ENCODE assay signal across 3 cellular contexts in the genomic region with DNA sequence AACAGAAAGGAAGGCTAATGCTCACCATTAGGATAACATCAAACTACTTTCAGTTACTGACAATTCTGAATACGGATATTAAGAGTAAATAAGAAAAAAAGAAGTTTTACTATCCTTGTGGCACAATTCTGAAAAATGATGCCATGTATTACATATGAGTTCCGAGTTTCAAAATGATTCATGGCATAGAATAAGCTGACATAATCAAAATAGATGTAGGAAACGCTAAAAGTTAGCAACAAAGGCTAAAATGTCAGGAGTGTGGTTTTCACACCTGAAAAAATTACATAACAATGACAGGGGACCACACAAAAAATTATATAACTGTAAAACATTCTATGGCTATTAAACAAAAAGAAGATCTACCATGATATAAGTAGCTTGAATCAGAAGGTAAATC.
TF ChIP-seq lines count a peak whose summit lies in the region.

No MANE protein-coding gene starts in this region.

TF ChIP-seq in HepG2, 621 proteins besides CTCF, POLR2A, EP300 and RAD21:
- TF ChIP-seq ZSCAN12 (CRISPR knock-in tag; IDR thresholded peaks at IDR 0.05) (no peak), MAFF (IDR thresholded peaks at IDR 0.05; ENCODE audit: low read depth, low read length) (peak; percentile 61; the same call in 1 of the 2 replicates), MAFK (conservative IDR thresholded peaks at IDR 0.05 in 1 of 2, IDR thresholded peaks at IDR 0.05 in 1 of 2; ENCODE audit: low read length in 2 of 2) (peak; percentile 65 to 80)

TF ChIP-seq in IMR-90, 13 proteins besides CTCF, POLR2A, EP300 and RAD21:
- TF ChIP-seq, protein P1, sequence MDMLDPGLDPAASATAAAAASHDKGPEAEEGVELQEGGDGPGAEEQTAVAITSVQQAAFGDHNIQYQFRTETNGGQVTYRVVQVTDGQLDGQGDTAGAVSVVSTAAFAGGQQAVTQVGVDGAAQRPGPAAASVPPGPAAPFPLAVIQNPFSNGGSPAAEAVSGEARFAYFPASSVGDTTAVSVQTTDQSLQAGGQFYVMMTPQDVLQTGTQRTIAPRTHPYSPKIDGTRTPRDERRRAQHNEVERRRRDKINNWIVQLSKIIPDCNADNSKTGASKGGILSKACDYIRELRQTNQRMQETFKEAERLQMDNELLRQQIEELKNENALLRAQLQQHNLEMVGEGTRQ (IDR thresholded peaks at IDR 0.05; ENCODE audit: low read depth, low read length) = no peak
- TF ChIP-seq SMC3 (IDR thresholded peaks at IDR 0.05; ENCODE audit: low read depth, low read length) (no peak), MXI1 (IDR thresholded peaks at IDR 0.05; ENCODE audit: borderline replicate concordance, low read depth, low read length) (no peak), MAFK (IDR thresholded peaks at IDR 0.05; ENCODE audit: low read depth, low read length) (peak; percentile 80), CHD1 (IDR thresholded peaks at IDR 0.05; ENCODE audit: low read depth, low read length) (no peak), FOS (IDR thresholded peaks at IDR 0.05; ENCODE audit: low read depth, low read length) (no peak)

TF ChIP-seq in K562, 482 proteins besides CTCF, POLR2A, EP300 and RAD21:
- peak; percentile 2; the same call in 1 of the 2 replicates for TF ChIP-seq ZNF316 (IDR thresholded peaks at IDR 0.05)
- peak; percentile 24 for TF ChIP-seq MAFF (IDR thresholded peaks at IDR 0.05; ENCODE audit: low read length)
- no peak for TF ChIP-seq DACH1 (IDR thresholded peaks at IDR 0.05; ENCODE audit: partially characterized antibody)
